In the genomic region with DNA sequence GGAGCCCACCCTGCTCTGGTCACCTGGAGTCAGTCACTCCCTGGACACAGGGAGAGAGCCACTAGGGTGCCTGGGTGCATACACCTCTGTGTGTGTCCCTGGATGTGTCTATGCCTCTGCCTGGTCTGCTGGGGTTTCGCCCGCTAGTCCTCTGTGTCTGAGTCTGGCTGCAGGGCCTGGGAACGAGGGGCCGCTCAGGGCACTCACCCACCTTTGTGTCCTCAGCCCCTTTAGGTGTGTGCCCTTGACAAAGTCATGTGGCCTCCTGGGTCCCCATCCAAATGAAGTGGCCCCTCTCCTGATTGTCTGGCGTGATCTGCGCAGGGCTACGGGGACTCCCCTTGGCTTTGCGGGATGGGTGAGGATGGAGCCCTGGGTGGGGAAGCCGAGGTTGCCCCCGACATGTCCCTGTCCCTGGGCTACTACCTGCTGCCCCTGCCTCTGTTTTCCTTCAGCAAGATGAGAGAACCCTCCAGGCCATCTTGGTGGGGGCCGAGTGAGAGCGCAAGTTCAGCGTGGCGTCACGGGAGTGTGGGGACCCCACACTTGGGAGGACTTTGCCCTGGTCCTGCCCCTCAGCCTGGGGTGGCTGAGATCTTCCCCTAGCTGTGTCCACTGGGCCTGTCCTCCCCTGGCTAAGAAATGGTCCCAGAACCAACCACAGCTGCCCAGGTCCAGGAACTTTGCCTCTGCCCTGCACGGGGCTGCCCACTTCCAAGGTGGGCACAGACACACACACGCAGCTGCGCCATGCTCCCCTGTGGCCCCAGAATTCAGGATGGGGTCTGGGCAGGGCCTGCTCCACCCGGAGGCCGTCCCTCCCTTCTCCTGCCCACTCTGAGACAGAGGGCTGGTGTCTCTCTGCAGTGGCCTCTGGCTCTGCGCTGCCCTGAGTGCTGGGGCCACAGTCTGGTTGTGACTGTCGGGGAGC, we compare ENCODE assay signal across 1 cellular context.
TF ChIP-seq lines count a peak whose summit lies in the region.

No MANE protein-coding gene starts in this region.

TF ChIP-seq in HepG2, 621 proteins besides CTCF, POLR2A, EP300 and RAD21:
- TF ChIP-seq ZNF629 (CRISPR knock-in tag; conservative IDR thresholded peaks at IDR 0.05) (no peak), PAWR (CRISPR knock-in tag; IDR thresholded peaks at IDR 0.05; ENCODE audit: borderline replicate concordance) (no peak), JARID2 (CRISPR knock-in tag; IDR thresholded peaks at IDR 0.05; ENCODE audit: insufficient replicate concordance) (no peak), MED1 (CRISPR knock-in tag; IDR thresholded peaks at IDR 0.05) (no peak)
- TF ChIP-seq, protein P1, sequence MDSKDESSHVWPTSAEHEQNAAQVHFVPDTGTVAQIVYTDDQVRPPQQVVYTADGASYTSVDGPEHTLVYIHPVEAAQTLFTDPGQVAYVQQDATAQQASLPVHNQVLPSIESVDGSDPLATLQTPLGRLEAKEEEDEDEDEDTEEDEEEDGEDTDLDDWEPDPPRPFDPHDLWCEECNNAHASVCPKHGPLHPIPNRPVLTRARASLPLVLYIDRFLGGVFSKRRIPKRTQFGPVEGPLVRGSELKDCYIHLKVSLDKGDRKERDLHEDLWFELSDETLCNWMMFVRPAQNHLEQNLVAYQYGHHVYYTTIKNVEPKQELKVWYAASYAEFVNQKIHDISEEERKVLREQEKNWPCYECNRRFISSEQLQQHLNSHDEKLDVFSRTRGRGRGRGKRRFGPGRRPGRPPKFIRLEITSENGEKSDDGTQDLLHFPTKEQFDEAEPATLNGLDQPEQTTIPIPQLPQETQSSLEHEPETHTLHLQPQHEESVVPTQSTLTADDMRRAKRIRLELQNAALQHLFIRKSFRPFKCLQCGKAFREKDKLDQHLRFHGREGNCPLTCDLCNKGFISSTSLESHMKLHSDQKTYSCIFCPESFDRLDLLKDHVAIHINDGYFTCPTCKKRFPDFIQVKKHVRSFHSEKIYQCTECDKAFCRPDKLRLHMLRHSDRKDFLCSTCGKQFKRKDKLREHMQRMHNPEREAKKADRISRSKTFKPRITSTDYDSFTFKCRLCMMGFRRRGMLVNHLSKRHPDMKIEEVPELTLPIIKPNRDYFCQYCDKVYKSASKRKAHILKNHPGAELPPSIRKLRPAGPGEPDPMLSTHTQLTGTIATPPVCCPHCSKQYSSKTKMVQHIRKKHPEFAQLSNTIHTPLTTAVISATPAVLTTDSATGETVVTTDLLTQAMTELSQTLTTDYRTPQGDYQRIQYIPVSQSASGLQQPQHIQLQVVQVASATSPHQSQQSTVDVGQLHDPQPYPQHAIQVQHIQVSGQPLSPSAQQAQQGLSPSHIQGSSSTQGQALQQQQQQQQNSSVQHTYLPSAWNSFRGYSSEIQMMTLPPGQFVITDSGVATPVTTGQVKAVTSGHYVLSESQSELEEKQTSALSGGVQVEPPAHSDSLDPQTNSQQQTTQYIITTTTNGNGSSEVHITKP (CRISPR knock-in tag; IDR thresholded peaks at IDR 0.05; ENCODE audit: low read depth), result no peak
- TF ChIP-seq, protein P2, sequence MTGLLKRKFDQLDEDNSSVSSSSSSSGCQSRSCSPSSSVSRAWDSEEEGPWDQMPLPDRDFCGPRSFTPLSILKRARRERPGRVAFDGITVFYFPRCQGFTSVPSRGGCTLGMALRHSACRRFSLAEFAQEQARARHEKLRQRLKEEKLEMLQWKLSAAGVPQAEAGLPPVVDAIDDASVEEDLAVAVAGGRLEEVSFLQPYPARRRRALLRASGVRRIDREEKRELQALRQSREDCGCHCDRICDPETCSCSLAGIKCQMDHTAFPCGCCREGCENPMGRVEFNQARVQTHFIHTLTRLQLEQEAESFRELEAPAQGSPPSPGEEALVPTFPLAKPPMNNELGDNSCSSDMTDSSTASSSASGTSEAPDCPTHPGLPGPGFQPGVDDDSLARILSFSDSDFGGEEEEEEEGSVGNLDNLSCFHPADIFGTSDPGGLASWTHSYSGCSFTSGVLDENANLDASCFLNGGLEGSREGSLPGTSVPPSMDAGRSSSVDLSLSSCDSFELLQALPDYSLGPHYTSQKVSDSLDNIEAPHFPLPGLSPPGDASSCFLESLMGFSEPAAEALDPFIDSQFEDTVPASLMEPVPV (CRISPR knock-in tag; IDR thresholded peaks at IDR 0.05), result no peak
- TF ChIP-seq, protein P3, sequence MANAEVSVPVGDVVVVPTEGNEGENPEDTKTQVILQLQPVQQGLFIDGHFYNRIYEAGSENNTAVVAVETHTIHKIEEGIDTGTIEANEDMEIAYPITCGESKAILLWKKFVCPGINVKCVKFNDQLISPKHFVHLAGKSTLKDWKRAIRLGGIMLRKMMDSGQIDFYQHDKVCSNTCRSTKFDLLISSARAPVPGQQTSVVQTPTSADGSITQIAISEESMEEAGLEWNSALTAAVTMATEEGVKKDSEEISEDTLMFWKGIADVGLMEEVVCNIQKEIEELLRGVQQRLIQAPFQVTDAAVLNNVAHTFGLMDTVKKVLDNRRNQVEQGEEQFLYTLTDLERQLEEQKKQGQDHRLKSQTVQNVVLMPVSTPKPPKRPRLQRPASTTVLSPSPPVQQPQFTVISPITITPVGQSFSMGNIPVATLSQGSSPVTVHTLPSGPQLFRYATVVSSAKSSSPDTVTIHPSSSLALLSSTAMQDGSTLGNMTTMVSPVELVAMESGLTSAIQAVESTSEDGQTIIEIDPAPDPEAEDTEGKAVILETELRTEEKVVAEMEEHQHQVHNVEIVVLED (CRISPR knock-in tag; IDR thresholded peaks at IDR 0.05; ENCODE audit: borderline replicate concordance), result no peak
